In the genomic region with DNA sequence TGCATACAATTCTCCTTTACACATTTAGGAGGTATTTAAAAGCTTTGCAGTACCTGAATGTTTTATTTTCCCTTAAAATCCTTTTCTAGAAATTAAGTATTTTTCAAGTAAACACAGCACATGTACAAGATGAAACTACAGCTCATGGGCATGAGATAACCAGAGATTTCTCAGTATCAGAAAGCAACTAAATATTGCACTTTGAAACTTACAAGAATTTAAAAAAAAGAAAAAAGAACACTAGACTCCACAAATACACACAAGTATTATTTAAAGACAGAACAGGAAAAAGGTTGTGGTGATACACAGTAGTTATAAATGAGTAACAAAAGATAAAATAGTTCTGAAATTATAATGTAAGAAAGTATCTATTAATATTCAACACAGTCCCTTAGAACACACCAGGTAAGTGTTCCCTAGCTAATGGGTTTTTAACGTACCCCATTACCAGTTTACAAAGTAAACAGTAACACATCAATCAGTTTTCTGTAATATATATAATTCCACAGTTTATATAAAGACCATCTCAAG, we compare ENCODE assay signal across 23 cellular contexts. TPM values are rescaled to one million over a fixed set of nuclear protein-coding genes. Genes with fewer than 3 reads are reported as not detected.
DNase-seq lines count a peak whose midpoint lies in the region; ATAC-seq, FAIRE-seq and TF ChIP-seq lines count a peak whose summit lies in the region.
"Had no signal": no experiment of that assay in that cellular context is flagged by ENCODE, and none has a peak within 500 bp of the region (broad histone marks: within the 10 kb centered on the region; RNA-seq: fewer than 3 reads in every experiment).

No MANE protein-coding gene starts in this region.

- H3K9me3 ChIP-seq in CD4-positive, alpha-beta T cell (ENCODE audit: control insufficient read depth, low read length): no peaks in the 10 kb centered on the region
- H3K9me3 ChIP-seq: Caco-2 had no signal

- H3K36me3 Mint-ChIP-seq in CD4-positive, alpha-beta T cell (ENCODE audit: low read depth): peaks cover 83% of the 10 kb centered on the region
- H3K36me3 Mint-ChIP-seq in naive thymus-derived CD8-positive, alpha-beta T cell: peaks cover 4 to 91% (median 16%) of the 10 kb centered on the region in 3 donors

- no peak for ATAC-seq in CD4-positive, alpha-beta T cell (ENCODE audit: poor library complexity)
- peak; percentile 41 for ATAC-seq in GM18868 (IDR thresholded peaks at IDR 0.05; ENCODE audit: unreplicated experiment)
- no peak for ATAC-seq in naive thymus-derived CD8-positive, alpha-beta T cell
- no peak for ATAC-seq in HG02623 (IDR thresholded peaks at IDR 0.05; ENCODE audit: unreplicated experiment)
- ATAC-seq in GM18909 (IDR thresholded peaks at IDR 0.05; ENCODE audit: poor library complexity, unreplicated experiment): no peak
- ATAC-seq: CD8-positive, alpha-beta T cell; HCT116 had no signal

- no peaks in the 10 kb centered on the region for H3K27me3 Mint-ChIP-seq in CD4-positive, alpha-beta T cell
- H3K27me3 Mint-ChIP-seq in naive thymus-derived CD8-positive, alpha-beta T cell: no peaks in the 10 kb centered on the region

- intact Hi-C loops in CD4-positive, alpha-beta T cell (cut with DNase I, micrococcal nuclease): no loop called here

- peak; percentile 30 for FAIRE-seq in RCC 7860 (lab: Jason Lieb, UNC)
- FAIRE-seq: GM18507 had no signal

- H3K4me1 Mint-ChIP-seq in CD4-positive, alpha-beta T cell (ENCODE audit: low read depth): peaks cover 27% of the 10 kb centered on the region
- H3K4me1 Mint-ChIP-seq in naive thymus-derived CD8-positive, alpha-beta T cell: peaks cover 8 to 17% (median 14%) of the 10 kb centered on the region in 4 donors

- no peaks in the 10 kb centered on the region for H3K9me3 Mint-ChIP-seq in CD4-positive, alpha-beta T cell
- H3K9me3 Mint-ChIP-seq in naive thymus-derived CD8-positive, alpha-beta T cell: no peaks in the 10 kb centered on the region
- H3K9me3 Mint-ChIP-seq: CD8-positive, alpha-beta T cell had no signal

- H3K27ac Mint-ChIP-seq in CD4-positive, alpha-beta T cell: peak overlapping the region; percentile 48
- peak overlapping the region in 7 of 10 donors; percentile 14 to 81 (median 43) for H3K27ac Mint-ChIP-seq in naive thymus-derived CD8-positive, alpha-beta T cell

- H3K4me3 Mint-ChIP-seq in CD4-positive, alpha-beta T cell: no peak overlapping the region
- H3K4me3 Mint-ChIP-seq in naive thymus-derived CD8-positive, alpha-beta T cell: no peak overlapping the region
- H3K4me3 Mint-ChIP-seq: CD8-positive, alpha-beta T cell had no signal

- H3K27ac ChIP-seq in CD4-positive, alpha-beta T cell (ENCODE audit: low read depth, low read length): no peak overlapping the region
- H3K27ac ChIP-seq: RWPE1 had no signal

- no peaks in the 10 kb centered on the region for H3K27me3 ChIP-seq in CD4-positive, alpha-beta T cell (ENCODE audit: control insufficient read depth, insufficient read depth, low read length)

- DNase-seq in CD4-positive, alpha-beta T cell: no peak
- no peak for DNase-seq in RCC 7860 (ENCODE audit: low spot score)
- DNase-seq in naive thymus-derived CD8-positive, alpha-beta T cell: no peak
- no peak for DNase-seq in stimulated activated naive CD4-positive, alpha-beta T cell (lab: John Stamatoyannopoulos, UW)
- DNase-seq: C1 segment of cervical spinal cord; Caco-2; CD8-positive, alpha-beta T cell; GDM1; Kasumi-1; NCI-H1105 treated with DMSO at 0.1 percent for 48 hours; NCI-H146; NCI-H1930; NCI-H2107; NCI-H524; NCI-H748 treated with DMSO at 0.1 percent for 48 hours; SHP77; T-helper 1 cell had no signal

- TF ChIP-seq CTCF in CD4-positive, alpha-beta T cell (IDR thresholded peaks at IDR 0.05): no peak

- CTCF ChIA-PET in CD4-positive, alpha-beta T cell (lab: Charles Lee): interaction anchor here (0.6 kb wide), 1 partner anchor 16 kb away, joined by 4 read pairs; no protein-coding TSS in a partner anchor

- POLR2A ChIA-PET in CD4-positive, alpha-beta T cell (lab: Charles Lee): interaction anchor here (1.3 kb wide), 1 partner anchor 22 kb away, joined by 3 read pairs; no protein-coding TSS in a partner anchor
- POLR2A ChIA-PET in naive thymus-derived CD8-positive, alpha-beta T cell (lab: Charles Lee): no interaction called here

RNA-seq across cellular contexts. Expression of a gene that starts 35.3 kb away (rescaled TPM):
- 100 to 1,000 TPM; 183 to 189 TPM for total RNA-seq in CD4-positive, alpha-beta T cell
- total RNA-seq in naive thymus-derived CD8-positive, alpha-beta T cell: 100 to 1,000 TPM; 163 to 170 TPM
- 10 to 100 TPM; 52.1 to 65.8 (median 58.8) TPM for polyA plus RNA-seq in naive thymus-derived CD8-positive, alpha-beta T cell
